In genomic region chr2:121429119-121429903, GRCh38 we compare ENCODE assay signal across 1 cellular context.
A peak's percentile ranks its signal among the peaks of the same experiment; 100 is the strongest.
TF ChIP-seq lines count a peak whose summit lies in the region.

No MANE protein-coding gene starts in this region.

TF ChIP-seq in K562, 482 proteins besides CTCF, POLR2A, EP300 and RAD21 (continued from another document):
- TF ChIP-seq AFF4 (CRISPR knock-in tag; IDR thresholded peaks at IDR 0.05) (no peak), KAT7 (CRISPR knock-in tag; IDR thresholded peaks at IDR 0.05; ENCODE audit: borderline replicate concordance) (0 out of 2 replicates have a peak, but pooled peaks have one; percentile 67), MITF (IDR thresholded peaks at IDR 0.05) (no peak), JUN (IDR thresholded peaks at IDR 0.05; ENCODE audit: borderline replicate concordance, low read depth, low read length) (peak; percentile 70; the same call in 1 of the 2 replicates), JUN (CRISPR knock-in tag; IDR thresholded peaks at IDR 0.05; ENCODE audit: borderline replicate concordance) (no peak), EZH2 (IDR thresholded peaks at IDR 0.05; ENCODE audit: borderline replicate concordance, low read depth, low read length) (no peak), FOS (IDR thresholded peaks at IDR 0.05; ENCODE audit: extremely low read depth, insufficient read length) (peak; percentile 21)
